Comparison of ENCODE assay signal across 16 cellular contexts in the genomic region with DNA sequence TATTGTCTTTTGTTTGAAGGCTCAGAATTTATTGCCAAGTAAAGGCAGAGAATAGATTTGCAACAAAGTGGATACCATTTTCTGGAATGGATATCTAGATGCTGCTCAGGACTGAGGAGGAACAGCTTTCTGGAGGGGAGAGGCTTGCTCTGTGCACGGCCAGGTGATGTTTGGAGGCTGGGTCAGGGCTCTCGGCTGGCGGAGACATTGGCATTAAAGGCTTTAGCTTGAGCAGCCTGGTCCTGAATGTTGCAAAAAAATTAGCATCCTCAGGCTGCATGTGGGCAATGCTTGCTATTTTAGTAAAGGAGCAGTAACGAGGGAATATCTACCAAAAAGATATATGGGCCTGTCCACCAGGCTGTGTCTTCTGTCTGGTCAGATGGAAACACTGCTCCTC.
"Had no signal": no experiment of that assay in that cellular context is flagged by ENCODE, and none has a peak within 500 bp of the region (broad histone marks: within the 10 kb centered on the region; RNA-seq: fewer than 3 reads in every experiment).

No MANE protein-coding gene starts in this region.

- H3K9me3 Mint-ChIP-seq: activated T-helper 1 cell treated with anti-CD3 and anti-CD28 coated beads, Interleukin-12 subunit alpha, Interleukin-12 subunit beta, Interleukin-2, Interleukin-4 antibody, amounts not matched to agents 30 ng/mL and 10 ng/mL and 1 ng/mL, durations not matched to agents 14 hours and 24 hours and 36 hours had no signal

- H3K27me3 Mint-ChIP-seq: naive thymus-derived CD4-positive, alpha-beta T cell had no signal

- ATAC-seq: activated naive CD4-positive, alpha-beta T cell treated with anti-CD3 and anti-CD28 coated beads, Interleukin-2, amount 50 U/mL, for 72 hours; left cardiac atrium; naive thymus-derived CD4-positive, alpha-beta T cell; stimulated activated naive B cell treated with anti-CD40 and anti-IgM and Interleukin-4, amounts not matched to agents 10 μg/mL and 1 μg/mL and 100 μg/mL, for 72 hours had no signal

- H3K4me3 Mint-ChIP-seq: activated T-helper 1 cell treated with anti-CD3 and anti-CD28 coated beads, Interleukin-12 subunit alpha, Interleukin-12 subunit beta, Interleukin-2, Interleukin-4 antibody, amounts not matched to agents 30 ng/mL and 10 ng/mL and 1 ng/mL, durations not matched to agents 14 hours and 24 hours and 36 hours; stimulated activated naive B cell treated with anti-CD40 and anti-IgM and Interleukin-4, amounts not matched to agents 10 μg/mL and 1 μg/mL and 100 μg/mL, for 72 hours had no signal

- H3K27ac ChIP-seq: brain microvascular endothelial cell, thyroid gland, WERI-Rb-1 had no signal

- DNase-seq: activated CD4-positive, alpha-beta T cell treated with anti-CD3 and anti-CD28 coated beads for 1 hour; activated gamma-delta T cell treated with Interleukin-2 at 50 U/mL for 16 hours; activated T-cell treated with anti-CD3 and anti-CD28 coated beads for 4 hours; amygdala; brain microvascular endothelial cell; cerebellar nuclear complex; effector memory CD4-positive, alpha-beta T cell; left cardiac atrium; mesendoderm; naive thymus-derived CD4-positive, alpha-beta T cell; nucleus accumbens; stimulated activated naive B cell treated with anti-CD40 and anti-IgM and Interleukin-4, amounts not matched to agents 10 μg/mL and 1 μg/mL and 100 μg/mL, for 72 hours; thyroid gland; WERI-Rb-1 had no signal

- H3K27ac Mint-ChIP-seq: activated naive CD4-positive, alpha-beta T cell treated with anti-CD3 and anti-CD28 coated beads, Interleukin-2, amount 50 U/mL, for 72 hours; activated T-helper 1 cell treated with anti-CD3 and anti-CD28 coated beads, Interleukin-12 subunit alpha, Interleukin-12 subunit beta, Interleukin-2, Interleukin-4 antibody, amounts not matched to agents 30 ng/mL and 10 ng/mL and 1 ng/mL, durations not matched to agents 14 hours and 24 hours and 36 hours; stimulated activated naive B cell treated with anti-CD40 and anti-IgM and Interleukin-4, amounts not matched to agents 10 μg/mL and 1 μg/mL and 100 μg/mL, for 72 hours had no signal

- H3K4me3 ChIP-seq: thyroid gland had no signal

- H3K4me1 ChIP-seq: thyroid gland had no signal

- H3K36me3 ChIP-seq: brain microvascular endothelial cell, thyroid gland had no signal

- H3K27me3 ChIP-seq: brain microvascular endothelial cell, thyroid gland had no signal

- H3K9me3 ChIP-seq: thyroid gland had no signal
